In the genomic region with DNA sequence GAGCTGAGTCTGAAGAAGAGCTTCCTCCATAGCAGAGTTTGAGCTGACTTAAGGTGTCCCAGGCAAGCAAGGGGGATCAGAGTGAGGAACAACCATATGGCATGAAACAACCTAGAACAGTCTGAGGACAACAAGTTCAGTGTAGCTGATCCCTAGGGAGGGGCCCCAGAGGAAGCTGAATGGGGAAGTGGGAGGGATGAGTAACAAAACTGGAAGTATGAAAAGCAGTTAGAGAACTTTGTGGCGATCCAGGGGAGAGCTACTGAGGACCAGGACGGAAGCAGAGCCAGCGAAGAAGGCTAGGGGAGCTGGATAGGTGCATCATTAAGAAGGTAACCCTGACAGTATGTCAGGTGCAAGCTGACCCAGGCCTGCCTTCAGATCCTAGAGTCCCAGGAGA, we compare ENCODE assay signal across 15 cellular contexts.
DNase-seq lines count a peak whose midpoint lies in the region; ATAC-seq lines count a peak whose summit lies in the region.
"Had no signal": no experiment of that assay in that cellular context is flagged by ENCODE, and none has a peak within 500 bp of the region (broad histone marks: within the 10 kb centered on the region; RNA-seq: fewer than 3 reads in every experiment).

No MANE protein-coding gene starts in this region.

- peak overlapping the region; percentile 32 for H3K27ac Mint-ChIP-seq in activated naive CD4-positive, alpha-beta T cell treated with anti-CD3 and anti-CD28 coated beads, Interleukin-2, amount 50 U/mL, for 24 hours
- H3K27ac Mint-ChIP-seq in activated naive CD4-positive, alpha-beta T cell treated with anti-CD3 and anti-CD28 coated beads, Interleukin-2, amount 50 U/mL, for 72 hours = no peak overlapping the region
- peak overlapping the region; percentile 75 for H3K27ac Mint-ChIP-seq in dendritic cell treated with granulocyte-macrophage colony-stimulating factor and Interleukin-4, amounts not matched to agents 40 ng/mL and 50 ng/mL, for 4 days
- no peak overlapping the region for H3K27ac Mint-ChIP-seq in stimulated activated memory B cell treated with anti-CD40 and anti-IgM and Interleukin-4, amounts not matched to agents 10 μg/mL and 1 μg/mL and 100 μg/mL, for 72 hours
- H3K27ac Mint-ChIP-seq: natural killer cell, type B pancreatic cell, WTC11 had no signal

- no peaks in the 10 kb centered on the region for H3K9me3 Mint-ChIP-seq in activated naive CD4-positive, alpha-beta T cell treated with anti-CD3 and anti-CD28 coated beads, Interleukin-2, amount 50 U/mL, for 24 hours
- peaks cover 5 to 7% of the 10 kb centered on the region in 2 donors for H3K9me3 Mint-ChIP-seq in activated naive CD4-positive, alpha-beta T cell treated with anti-CD3 and anti-CD28 coated beads, Interleukin-2, amount 50 U/mL, for 72 hours
- H3K9me3 Mint-ChIP-seq in dendritic cell treated with granulocyte-macrophage colony-stimulating factor and Interleukin-4, amounts not matched to agents 40 ng/mL and 50 ng/mL, for 4 days = peaks cover 9% of the 10 kb centered on the region
- peaks cover 8% of the 10 kb centered on the region for H3K9me3 Mint-ChIP-seq in stimulated activated memory B cell treated with anti-CD40 and anti-IgM and Interleukin-4, amounts not matched to agents 10 μg/mL and 1 μg/mL and 100 μg/mL, for 72 hours

- no peak for DNase-seq in activated naive CD4-positive, alpha-beta T cell treated with anti-CD3 and anti-CD28 coated beads, Interleukin-2, amount 50 U/mL, for 72 hours (ENCODE audit: low spot score in 2 of 2)
- DNase-seq in HuH-7 (ENCODE audit: low spot score) = no peak
- no peak for DNase-seq in activated naive CD4-positive, alpha-beta T cell (lab: John Stamatoyannopoulos, UW)
- no peak for DNase-seq in dermis blood vessel endothelial cell
- DNase-seq: DMS 273 treated with DMSO at 0.1 percent for 48 hours, foreskin melanocyte, natural killer cell, NCI-H1105, NCI-H69 had no signal

- ATAC-seq in activated naive CD4-positive, alpha-beta T cell treated with anti-CD3 and anti-CD28 coated beads, Interleukin-2, amount 50 U/mL, for 72 hours = no peak
- ATAC-seq in HG03558 (IDR thresholded peaks at IDR 0.05; ENCODE audit: extremely low read depth, unreplicated experiment) = peak; percentile 57
- ATAC-seq in stimulated activated memory B cell treated with anti-CD40 and anti-IgM and Interleukin-4, amounts not matched to agents 10 μg/mL and 1 μg/mL and 100 μg/mL, for 72 hours = peak; percentile 55

- no peaks in the 10 kb centered on the region for H3K27me3 Mint-ChIP-seq in activated naive CD4-positive, alpha-beta T cell treated with anti-CD3 and anti-CD28 coated beads, Interleukin-2, amount 50 U/mL, for 24 hours
- H3K27me3 Mint-ChIP-seq in dendritic cell treated with granulocyte-macrophage colony-stimulating factor and Interleukin-4, amounts not matched to agents 40 ng/mL and 50 ng/mL, for 4 days = peaks cover 7% of the 10 kb centered on the region
- no peaks in the 10 kb centered on the region for H3K27me3 Mint-ChIP-seq in stimulated activated memory B cell treated with anti-CD40 and anti-IgM and Interleukin-4, amounts not matched to agents 10 μg/mL and 1 μg/mL and 100 μg/mL, for 72 hours

- no peak overlapping the region for H3K4me3 Mint-ChIP-seq in activated naive CD4-positive, alpha-beta T cell treated with anti-CD3 and anti-CD28 coated beads, Interleukin-2, amount 50 U/mL, for 24 hours
- H3K4me3 Mint-ChIP-seq in dendritic cell treated with granulocyte-macrophage colony-stimulating factor and Interleukin-4, amounts not matched to agents 40 ng/mL and 50 ng/mL, for 4 days = peak overlapping the region; percentile 39
- H3K4me3 Mint-ChIP-seq in stimulated activated memory B cell treated with anti-CD40 and anti-IgM and Interleukin-4, amounts not matched to agents 10 μg/mL and 1 μg/mL and 100 μg/mL, for 72 hours = no peak overlapping the region
- H3K4me3 Mint-ChIP-seq: natural killer cell, type B pancreatic cell, WTC11 had no signal

- no peaks in the 10 kb centered on the region for H3K4me1 Mint-ChIP-seq in activated naive CD4-positive, alpha-beta T cell treated with anti-CD3 and anti-CD28 coated beads, Interleukin-2, amount 50 U/mL, for 24 hours
- peaks cover 34% of the 10 kb centered on the region for H3K4me1 Mint-ChIP-seq in dendritic cell treated with granulocyte-macrophage colony-stimulating factor and Interleukin-4, amounts not matched to agents 40 ng/mL and 50 ng/mL, for 4 days (ENCODE audit: low read depth)
- H3K4me1 Mint-ChIP-seq in stimulated activated memory B cell treated with anti-CD40 and anti-IgM and Interleukin-4, amounts not matched to agents 10 μg/mL and 1 μg/mL and 100 μg/mL, for 72 hours = peaks cover 7% of the 10 kb centered on the region
- H3K4me1 Mint-ChIP-seq: natural killer cell, WTC11 had no signal

- no peaks in the 10 kb centered on the region for H3K36me3 Mint-ChIP-seq in activated naive CD4-positive, alpha-beta T cell treated with anti-CD3 and anti-CD28 coated beads, Interleukin-2, amount 50 U/mL, for 24 hours
- H3K36me3 Mint-ChIP-seq in activated naive CD4-positive, alpha-beta T cell treated with anti-CD3 and anti-CD28 coated beads, Interleukin-2, amount 50 U/mL, for 72 hours = no peaks in the 10 kb centered on the region
- no peaks in the 10 kb centered on the region for H3K36me3 Mint-ChIP-seq in dendritic cell treated with granulocyte-macrophage colony-stimulating factor and Interleukin-4, amounts not matched to agents 40 ng/mL and 50 ng/mL, for 4 days (ENCODE audit: low read depth)
- H3K36me3 Mint-ChIP-seq in stimulated activated memory B cell treated with anti-CD40 and anti-IgM and Interleukin-4, amounts not matched to agents 10 μg/mL and 1 μg/mL and 100 μg/mL, for 72 hours = no peaks in the 10 kb centered on the region
- H3K36me3 Mint-ChIP-seq: natural killer cell, type B pancreatic cell, WTC11 had no signal

- intact Hi-C loops in dendritic cell treated with granulocyte-macrophage colony-stimulating factor and Interleukin-4, amounts not matched to agents 40 ng/mL and 50 ng/mL, for 4 days (cut with micrococcal nuclease) = loop anchor here (5.0 kb wide), 1 partner anchor 113 kb away; no protein-coding TSS in a partner anchor

Comparison
In these comparisons a context has a peak if more than half of its experiments do, and no peak if none do; other contexts are left out.
1. H3K27ac Mint-ChIP-seq: peak in activated naive CD4-positive, alpha-beta T cell treated with anti-CD3 and anti-CD28 coated beads, Interleukin-2, amount 50 U/mL, for 24 hours (single experiment) and dendritic cell treated with granulocyte-macrophage colony-stimulating factor and Interleukin-4, amounts not matched to agents 40 ng/mL and 50 ng/mL, for 4 days (single experiment); none in activated naive CD4-positive, alpha-beta T cell treated with anti-CD3 and anti-CD28 coated beads, Interleukin-2, amount 50 U/mL, for 72 hours (0 of 2) and stimulated activated memory B cell treated with anti-CD40 and anti-IgM and Interleukin-4, amounts not matched to agents 10 μg/mL and 1 μg/mL and 100 μg/mL, for 72 hours (single experiment).
2. ATAC-seq: peak in HG03558 (single experiment) and stimulated activated memory B cell treated with anti-CD40 and anti-IgM and Interleukin-4, amounts not matched to agents 10 μg/mL and 1 μg/mL and 100 μg/mL, for 72 hours (single experiment); none in activated naive CD4-positive, alpha-beta T cell treated with anti-CD3 and anti-CD28 coated beads, Interleukin-2, amount 50 U/mL, for 72 hours (0 of 2).